20 cellular contexts compared by ENCODE assay signal in the genomic region with DNA sequence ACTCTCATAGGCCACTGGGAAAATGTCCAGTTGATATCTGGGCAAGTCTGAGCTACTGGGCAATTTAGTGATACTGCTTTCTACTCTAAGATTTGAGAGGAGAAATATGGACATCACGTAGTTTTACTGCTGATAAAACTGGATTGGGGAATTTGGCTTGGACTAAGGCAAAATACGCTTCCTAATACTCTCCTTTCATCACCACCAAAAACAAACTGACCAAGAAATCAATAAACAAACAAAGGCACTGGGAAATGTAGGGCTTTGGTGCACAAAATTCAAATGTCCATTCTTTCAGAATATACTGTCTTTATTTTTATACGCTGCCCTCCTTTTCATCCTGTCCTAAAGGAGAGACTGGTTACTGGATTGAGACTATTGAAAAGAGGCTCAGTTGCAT.
"Had no signal": no experiment of that assay in that cellular context is flagged by ENCODE, and none has a peak within 500 bp of the region (broad histone marks: within the 10 kb centered on the region; RNA-seq: fewer than 3 reads in every experiment).

No MANE protein-coding gene starts in this region.

- H3K4me3 ChIP-seq: coronary artery, esophagus squamous epithelium, gastrocnemius medialis, heart right ventricle, left ventricle myocardium inferior, lower lobe of right lung, mucosa of descending colon had no signal

- DNase-seq: effector CD8-positive, alpha-beta T cell; effector memory CD8-positive, alpha-beta T cell; endodermal cell; erythroblast; esophagus squamous epithelium; foreskin fibroblast; foreskin melanocyte; gastrocnemius medialis; glutamatergic neuron; heart right ventricle; hippocampal formation; left cardiac atrium; left ventricle myocardium inferior; lower lobe of right lung; mesenchymal stem cell; mucosa of descending colon; naive B cell had no signal

- ATAC-seq: effector memory CD8-positive, alpha-beta T cell; esophagus mucosa; gastrocnemius medialis; heart right ventricle; left cardiac atrium; lower lobe of right lung; mucosa of descending colon had no signal

- H3K4me1 ChIP-seq: esophagus squamous epithelium, gastrocnemius medialis, heart right ventricle, left ventricle myocardium inferior, lower lobe of right lung had no signal

- H3K27me3 ChIP-seq: esophagus squamous epithelium, gastrocnemius medialis, heart right ventricle had no signal

- H3K36me3 ChIP-seq: esophagus squamous epithelium, gastrocnemius medialis, heart right ventricle, left ventricle myocardium inferior, lower lobe of right lung had no signal

- H3K27ac ChIP-seq: coronary artery, epithelial cell of prostate, esophagus squamous epithelium, gastrocnemius medialis, heart right ventricle, left ventricle myocardium inferior, lower lobe of right lung had no signal

- H3K9me3 ChIP-seq: esophagus squamous epithelium, gastrocnemius medialis, lower lobe of right lung, mucosa of descending colon had no signal
